ENCODE assay signal across 8 cellular contexts in the genomic region with DNA sequence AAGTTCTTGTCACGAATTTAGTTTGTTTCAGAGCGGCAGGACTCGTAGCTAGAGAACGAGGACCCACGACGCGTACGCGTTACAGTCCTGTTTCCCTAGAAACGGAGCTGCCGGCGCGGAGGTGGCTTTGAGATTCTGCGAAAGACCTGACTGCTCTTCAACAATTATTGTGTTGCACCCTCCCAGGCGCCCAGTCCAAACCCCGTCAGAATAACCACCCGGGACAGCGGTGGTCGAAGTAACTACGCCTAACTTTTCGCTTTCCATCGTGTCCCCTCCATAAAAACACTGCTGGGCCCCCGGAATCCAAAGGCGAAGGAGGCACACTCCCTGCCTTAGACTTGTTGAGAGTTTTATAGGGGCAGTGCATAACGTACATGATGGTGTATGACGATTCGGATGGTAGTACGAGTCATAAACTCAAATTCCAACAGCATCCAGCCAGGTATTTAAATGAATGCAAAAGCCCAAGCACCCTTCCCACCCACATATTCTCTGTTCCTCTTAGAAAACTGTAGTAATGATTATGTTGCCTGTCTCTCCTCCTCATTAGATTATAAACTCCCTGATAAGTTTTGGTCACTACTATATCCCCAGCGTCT. TPM values are rescaled to one million over a fixed set of nuclear protein-coding genes. Genes with fewer than 3 reads are reported as not detected.
DNase-seq lines count a peak whose midpoint lies in the region; ATAC-seq and TF ChIP-seq lines count a peak whose summit lies in the region.

No MANE protein-coding gene starts in this region.

- no peak for DNase-seq in T-helper 1 cell
- DNase-seq in Peyer's patch, result no peak
- no peak for DNase-seq in epithelial cell of prostate (ENCODE audit: low read depth, low spot score)
- no peak for DNase-seq in neural crest cell (ENCODE audit: low read depth, low spot score)
- no peak for DNase-seq in NCI-H128 (lab: John Stamatoyannopoulos, UW; ENCODE audit: unreplicated experiment)
- DNase-seq in NCI-H187 (lab: John Stamatoyannopoulos, UW), result no peak

- H3K36me3 Mint-ChIP-seq in T-helper 1 cell treated with Interleukin-12 subunit alpha and Interleukin-12 subunit beta and Interleukin-4 antibody, amounts not matched to agents 30 μg/mL and 1 μg/mL, for 36 hours (ENCODE audit: low read depth), result peaks cover 2% of the 10 kb centered on the region
- H3K36me3 Mint-ChIP-seq in neural crest cell (ENCODE audit: low read depth), result peaks cover 2% of the 10 kb centered on the region

- peak overlapping the region; percentile 98 for H3K27ac Mint-ChIP-seq in T-helper 1 cell treated with Interleukin-12 subunit alpha and Interleukin-12 subunit beta and Interleukin-4 antibody, amounts not matched to agents 30 μg/mL and 1 μg/mL, for 36 hours
- peak overlapping the region; percentile 100 for H3K27ac Mint-ChIP-seq in neural crest cell (ENCODE audit: unreplicated experiment)

- H3K27me3 Mint-ChIP-seq in T-helper 1 cell treated with Interleukin-12 subunit alpha and Interleukin-12 subunit beta and Interleukin-4 antibody, amounts not matched to agents 30 μg/mL and 1 μg/mL, for 36 hours (ENCODE audit: low read depth), result peaks cover 5% of the 10 kb centered on the region
- peaks cover 10% of the 10 kb centered on the region for H3K27me3 Mint-ChIP-seq in neural crest cell (ENCODE audit: low read depth)

- peaks cover 25% of the 10 kb centered on the region for H3K4me1 Mint-ChIP-seq in T-helper 1 cell treated with Interleukin-12 subunit alpha and Interleukin-12 subunit beta and Interleukin-4 antibody, amounts not matched to agents 30 μg/mL and 1 μg/mL, for 36 hours (ENCODE audit: low read depth)
- peaks cover 23% of the 10 kb centered on the region for H3K4me1 Mint-ChIP-seq in neural crest cell

- peak overlapping the region; percentile 73 to 96 (median 94) for H3K4me3 ChIP-seq in Peyer's patch

- no peak for TF ChIP-seq CTCF in Peyer's patch (IDR thresholded peaks at IDR 0.05)
- no peak for TF ChIP-seq CTCF in neural crest cell (conservative IDR thresholded peaks at IDR 0.05)

- H3K27me3 ChIP-seq in Peyer's patch, result no peaks in the 10 kb centered on the region

- no peak for TF ChIP-seq POLR2A in Peyer's patch (IDR thresholded peaks at IDR 0.05)

- H3K36me3 ChIP-seq in Peyer's patch, result no peaks in the 10 kb centered on the region

- peaks cover 0 to 27% (median 5%) of the 10 kb centered on the region in 4 donors for H3K4me1 ChIP-seq in Peyer's patch

- H3K4me3 Mint-ChIP-seq in T-helper 1 cell treated with Interleukin-12 subunit alpha and Interleukin-12 subunit beta and Interleukin-4 antibody, amounts not matched to agents 30 μg/mL and 1 μg/mL, for 36 hours, result peak overlapping the region; percentile 94
- peak overlapping the region; percentile 99 for H3K4me3 Mint-ChIP-seq in neural crest cell

- ATAC-seq in HG02840 (IDR thresholded peaks at IDR 0.05; ENCODE audit: low FRiP score, unreplicated experiment), result peak; percentile 26

- H3K9me3 ChIP-seq in Peyer's patch, result no peaks in the 10 kb centered on the region

- H3K27ac ChIP-seq in Peyer's patch, result peak overlapping the region; percentile 92 to 98 (median 96)
- peak overlapping the region; percentile 93 for H3K27ac ChIP-seq in epithelial cell of prostate

- H3K9me3 Mint-ChIP-seq in T-helper 1 cell treated with Interleukin-12 subunit alpha and Interleukin-12 subunit beta and Interleukin-4 antibody, amounts not matched to agents 30 μg/mL and 1 μg/mL, for 36 hours, result no peaks in the 10 kb centered on the region
- H3K9me3 Mint-ChIP-seq in neural crest cell, result no peaks in the 10 kb centered on the region

RNA-seq across cellular contexts. Expression of a gene that starts 0.7 kb away (rescaled TPM):
- total RNA-seq in Peyer's patch, result 10 to 100 TPM; 29.7 to 46.2 (median 36.8) TPM
- 16.0 and 16.1 TPM in 2 replicates for total RNA-seq in neural crest cell
